In genomic region chr12:21696603-21697002, GRCh38 we compare ENCODE assay signal across 27 cellular contexts.
"Had no signal": no experiment of that assay in that cellular context is flagged by ENCODE, and none has a peak within 500 bp of the region (broad histone marks: within the 10 kb centered on the region; RNA-seq: fewer than 3 reads in every experiment).

No MANE protein-coding gene starts in this region.

- H3K36me3 Mint-ChIP-seq: activated CD8-positive, alpha-beta memory T cell treated with anti-CD3 and anti-CD28 coated beads, Interleukin-2, amount 10 ng/mL, durations not matched to agents 7 days and 5 days; activated naive CD4-positive, alpha-beta T cell treated with anti-CD3 and anti-CD28 coated beads, Interleukin-2, amount 50 U/mL, for 24 hours; brain; WTC11 had no signal

- ATAC-seq: activated CD8-positive, alpha-beta memory T cell treated with anti-CD3 and anti-CD28 coated beads, Interleukin-2, amount 10 ng/mL, durations not matched to agents 7 days and 5 days; K562; T-helper 17 cell; WTC11 had no signal

- H3K4me1 Mint-ChIP-seq: activated CD4-positive, alpha-beta T cell treated with anti-CD3 and anti-CD28 coated beads, Interleukin-2, amount 10 ng/mL, durations not matched to agents 24 days and 14 days; activated CD8-positive, alpha-beta memory T cell treated with anti-CD3 and anti-CD28 coated beads, Interleukin-2, amount 10 ng/mL, durations not matched to agents 7 days and 5 days had no signal

- H3K27ac Mint-ChIP-seq: activated CD4-positive, alpha-beta T cell treated with anti-CD3 and anti-CD28 coated beads, Interleukin-2, amount 10 ng/mL, durations not matched to agents 24 days and 14 days; activated CD8-positive, alpha-beta memory T cell treated with anti-CD3 and anti-CD28 coated beads, Interleukin-2, amount 10 ng/mL, durations not matched to agents 7 days and 5 days; activated naive CD4-positive, alpha-beta T cell treated with anti-CD3 and anti-CD28 coated beads, Interleukin-2, amount 50 U/mL, for 24 hours; activated T-cell treated with anti-CD3 and anti-CD28 coated beads, Interleukin-2, amount 50 U/mL, for 24 hours; activated T-helper 1 cell treated with anti-CD3 and anti-CD28 coated beads, Interleukin-12 subunit alpha, Interleukin-12 subunit beta, Interleukin-2, Interleukin-4 antibody, amounts not matched to agents 30 ng/mL and 10 ng/mL and 1 ng/mL, durations not matched to agents 14 hours and 24 hours and 36 hours; brain; T-helper 17 cell; WTC11 had no signal

- H3K27me3 Mint-ChIP-seq: activated naive CD4-positive, alpha-beta T cell treated with anti-CD3 and anti-CD28 coated beads, Interleukin-2, amount 50 U/mL, for 24 hours; activated T-cell treated with anti-CD3 and anti-CD28 coated beads, Interleukin-2, amount 50 U/mL, for 24 hours; brain; central memory CD8-positive, alpha-beta T cell had no signal

- H3K4me3 ChIP-seq: ascending aorta, K562 had no signal

- H3K36me3 ChIP-seq: ascending aorta had no signal

- H3K9me3 Mint-ChIP-seq: activated CD4-positive, alpha-beta T cell treated with anti-CD3 and anti-CD28 coated beads, Interleukin-2, amount 10 ng/mL, durations not matched to agents 24 days and 14 days; activated naive CD4-positive, alpha-beta T cell treated with anti-CD3 and anti-CD28 coated beads, Interleukin-2, amount 50 U/mL, for 24 hours; activated T-cell treated with anti-CD3 and anti-CD28 coated beads, Interleukin-2, amount 50 U/mL, for 24 hours; activated T-helper 1 cell treated with anti-CD3 and anti-CD28 coated beads, Interleukin-12 subunit alpha, Interleukin-12 subunit beta, Interleukin-2, Interleukin-4 antibody, amounts not matched to agents 30 ng/mL and 10 ng/mL and 1 ng/mL, durations not matched to agents 14 hours and 24 hours and 36 hours; brain; central memory CD8-positive, alpha-beta T cell; WTC11 had no signal

- H3K9me3 ChIP-seq: ascending aorta had no signal

- H3K4me3 Mint-ChIP-seq: activated CD4-positive, alpha-beta T cell treated with anti-CD3 and anti-CD28 coated beads, Interleukin-2, amount 10 ng/mL, durations not matched to agents 24 days and 14 days; activated CD8-positive, alpha-beta memory T cell treated with anti-CD3 and anti-CD28 coated beads, Interleukin-2, amount 10 ng/mL, durations not matched to agents 7 days and 5 days; activated naive CD4-positive, alpha-beta T cell treated with anti-CD3 and anti-CD28 coated beads, Interleukin-2, amount 50 U/mL, for 24 hours; activated T-cell treated with anti-CD3 and anti-CD28 coated beads, Interleukin-2, amount 50 U/mL, for 24 hours; activated T-helper 1 cell treated with anti-CD3 and anti-CD28 coated beads, Interleukin-12 subunit alpha, Interleukin-12 subunit beta, Interleukin-2, Interleukin-4 antibody, amounts not matched to agents 30 ng/mL and 10 ng/mL and 1 ng/mL, durations not matched to agents 14 hours and 24 hours and 36 hours; brain; central memory CD8-positive, alpha-beta T cell; T-helper 17 cell; WTC11 had no signal

- DNase-seq: activated CD4-positive, alpha-beta T cell treated with anti-CD3 and anti-CD28 coated beads for 1 hour; activated CD4-positive, alpha-beta T cell treated with anti-CD3 and anti-CD28 coated beads, Interleukin-2, amount 10 ng/mL, durations not matched to agents 24 days and 14 days; activated CD4-positive, alpha-beta T cell treated with anti-CD3 and anti-CD28 coated beads, Interleukin-2, amount 50 U/mL, for 48 hours; activated CD8-positive, alpha-beta memory T cell treated with anti-CD3 and anti-CD28 coated beads, Interleukin-2, amount 10 ng/mL, durations not matched to agents 7 days and 5 days; activated effector memory CD4-positive, alpha-beta T cell treated with Interleukin-2 at 50 U/mL for 16 hours; activated naive CD4-positive, alpha-beta T cell; activated T-cell treated with anti-CD3 and anti-CD28 coated beads, Interleukin-2, amount 50 U/mL, for 24 hours; amniotic stem cell; Karpas-422; NCI-H1105 treated with DMSO at 0.1 percent for 48 hours; NCI-H1436 treated with DMSO at 0.1 percent for 48 hours; NCI-H187; NCI-H2081 treated with DMSO at 0.1 percent for 48 hours; NCI-H2171 treated with DMSO at 0.1 percent for 48 hours; NCI-H226; NCI-H526 treated with DMSO at 0.1 percent for 48 hours; NCI-H82; SHP77 treated with DMSO at 0.1 percent for 48 hours; T-helper 17 cell; T-helper 9 cell had no signal

- H3K27me3 ChIP-seq: ascending aorta had no signal
